8 cellular contexts compared by ENCODE assay signal in the genomic region with DNA sequence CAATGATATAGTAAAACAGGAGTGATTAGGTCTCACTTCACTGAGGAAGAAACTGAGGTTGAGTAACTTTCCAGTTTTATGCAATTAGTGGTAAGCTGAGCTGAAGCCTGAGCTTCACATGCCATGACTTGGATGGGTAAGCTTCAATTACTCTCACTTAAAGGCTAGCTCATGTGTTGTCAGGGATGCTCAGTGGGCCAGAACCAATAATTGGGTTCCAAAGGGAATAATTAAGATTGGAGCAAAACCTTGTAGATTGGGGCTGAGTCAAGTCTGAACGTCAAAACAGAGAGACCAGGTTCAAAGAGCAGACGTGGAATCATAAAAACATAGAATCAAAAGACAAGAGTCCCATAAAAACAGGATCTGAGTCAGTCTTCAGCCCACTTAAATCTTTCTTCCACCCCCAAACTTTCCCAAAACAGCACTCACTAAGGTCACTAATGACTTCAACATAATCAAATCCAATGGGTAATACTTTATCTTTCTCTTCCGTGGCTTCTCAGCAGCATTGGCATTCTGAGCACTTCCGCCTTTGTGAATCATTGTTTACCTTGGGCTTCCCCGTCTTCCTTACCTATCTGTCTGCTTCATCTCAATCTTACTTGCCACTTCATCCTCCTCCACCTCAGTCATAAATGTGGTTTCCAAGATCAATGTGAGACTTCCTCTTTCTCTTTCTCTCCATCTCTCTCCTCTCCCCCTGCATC. TPM values are rescaled to one million over a fixed set of nuclear protein-coding genes. Genes with fewer than 3 reads are reported as not detected.
DNase-seq lines count a peak whose midpoint lies in the region; ATAC-seq and TF ChIP-seq lines count a peak whose summit lies in the region.

No MANE protein-coding gene starts in this region.

- H3K9me3 Mint-ChIP-seq in HFFc6 = no peaks in the 10 kb centered on the region

- TF ChIP-seq CTCF in HFFc6 (IDR thresholded peaks at IDR 0.05) = no peak

- DNase-seq in HFFc6 = peak; percentile 77
- peak; percentile 60 for DNase-seq in RKO (ENCODE audit: low spot score)
- peak; percentile 82 for DNase-seq in iris pigment epithelial cell (ENCODE audit: low read depth)
- DNase-seq in MV-4-11 (lab: John Stamatoyannopoulos, UW) = no peak
- DNase-seq in germinal center (ENCODE audit: low spot score) = no peak
- no peak for DNase-seq in NK-92 (lab: John Stamatoyannopoulos, UW; ENCODE audit: unreplicated experiment)
- no peak for DNase-seq in Ammon's horn (ENCODE audit: low spot score)

- H3K27me3 Mint-ChIP-seq in HFFc6 (ENCODE audit: insufficient read depth) = no peaks in the 10 kb centered on the region; the same call in 1 of the 2 replicates

- peak overlapping the region; percentile 72 for H3K27ac Mint-ChIP-seq in HFFc6

- peak overlapping the region; percentile 63 for H3K4me3 Mint-ChIP-seq in HFFc6

- no peaks in the 10 kb centered on the region; the same call in 1 of the 2 replicates for H3K36me3 Mint-ChIP-seq in HFFc6 (ENCODE audit: low read depth)

- peaks cover 54% of the 10 kb centered on the region for H3K4me1 Mint-ChIP-seq in HFFc6 (ENCODE audit: low read depth)

- peak; percentile 84 for ATAC-seq in GM18508 (IDR thresholded peaks at IDR 0.05; ENCODE audit: insufficient read depth, unreplicated experiment)

RNA-seq across cellular contexts. Expression of a gene that starts 23.0 kb away (rescaled TPM):
- 10 to 100 TPM; 69.9 to 87.2 (median 77.0) TPM for total RNA-seq in HFFc6 (2021; fragmentation: NEBNext Ultra II Directional; extraction: Animal tissue kit (Norgen Biotek cat#: 25700))

Comparison
In these comparisons a context has a peak if more than half of its experiments do, and no peak if none do; other contexts are left out.
1. DNase-seq: peak in HFFc6 (single experiment), RKO (single experiment) and iris pigment epithelial cell (single experiment); none in MV-4-11 (single experiment), germinal center (single experiment), NK-92 (single experiment) and Ammon's horn (single experiment).